18 cellular contexts compared by ENCODE assay signal in the genomic region with DNA sequence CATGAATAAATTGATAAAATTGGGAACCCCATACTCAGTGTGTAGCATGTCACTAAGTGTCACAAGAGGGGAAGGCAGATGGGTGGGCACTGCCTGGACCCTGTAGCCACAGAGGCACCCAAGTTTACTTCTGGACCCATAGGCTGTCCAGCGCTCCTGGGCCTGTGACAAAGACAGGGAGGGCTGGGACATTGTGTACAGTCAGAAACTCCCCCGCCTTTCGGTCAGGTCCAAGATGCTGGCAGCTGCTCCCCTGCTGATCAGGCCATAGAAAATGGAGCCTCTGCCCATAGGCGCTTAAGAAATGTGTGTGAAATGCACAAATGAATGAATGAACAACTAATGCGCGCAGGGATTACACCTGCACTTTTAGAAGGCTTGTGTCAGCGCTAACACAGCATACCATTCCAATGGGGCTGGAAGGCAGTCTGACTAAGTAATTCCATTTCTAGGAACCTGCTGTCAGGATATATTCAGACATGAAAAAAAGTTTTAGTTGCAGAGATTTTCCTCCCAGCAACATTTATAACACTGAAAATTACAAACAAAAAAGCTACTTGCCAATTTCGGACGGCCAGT. TPM values are rescaled to one million over a fixed set of nuclear protein-coding genes. Genes with fewer than 3 reads are reported as not detected.
"Had no signal": no experiment of that assay in that cellular context is flagged by ENCODE, and none has a peak within 500 bp of the region (broad histone marks: within the 10 kb centered on the region; RNA-seq: fewer than 3 reads in every experiment).

No MANE protein-coding gene starts in this region.

- ATAC-seq: gastroesophageal sphincter; naive thymus-derived CD4-positive, alpha-beta T cell had no signal

- H3K9me3 Mint-ChIP-seq: naive thymus-derived CD4-positive, alpha-beta T cell; nephron progenitor cell had no signal

- H3K4me2 ChIP-seq: hepatocyte had no signal

- H3K36me3 ChIP-seq: esophagus muscularis mucosa, gastroesophageal sphincter, prostate gland, right atrium auricular region, sigmoid colon, stomach had no signal

- H3K27me3 ChIP-seq: gastroesophageal sphincter, hepatocyte, right atrium auricular region, sigmoid colon, stomach had no signal

- DNase-seq: effector memory CD4-positive, alpha-beta T cell; head of caudate nucleus; naive thymus-derived CD4-positive, alpha-beta T cell; nephron progenitor cell; sigmoid colon; stimulated activated CD4-positive, alpha-beta T cell treated with anti-CD3 and anti-CD28 coated beads, Interleukin-2, amount 100 ng/mL, for 24 hours; stimulated activated CD4-positive, alpha-beta T cell treated with anti-CD3 and anti-CD28 coated beads, Interleukin-4, amount 100 ng/mL, for 4 hours; stimulated activated naive CD4-positive, alpha-beta T cell; stomach; substantia nigra had no signal

- H3K4me1 ChIP-seq: esophagus muscularis mucosa, gastroesophageal sphincter, prostate gland, sigmoid colon had no signal

- H3K27ac Mint-ChIP-seq: naive thymus-derived CD4-positive, alpha-beta T cell had no signal

- H3K9ac ChIP-seq: parathyroid adenoma had no signal

- H3K9me3 ChIP-seq: esophagus muscularis mucosa, gastroesophageal sphincter, prostate gland, right atrium auricular region, sigmoid colon, stomach had no signal

- H3K4me3 Mint-ChIP-seq: nephron progenitor cell had no signal

- H3K4me3 ChIP-seq: esophagus muscularis mucosa, gastroesophageal sphincter, hepatocyte, prostate gland, right atrium auricular region, sigmoid colon, skin epidermis, stomach had no signal

- H2AFZ ChIP-seq: hepatocyte, parathyroid adenoma had no signal

- H3K36me3 Mint-ChIP-seq: naive thymus-derived CD4-positive, alpha-beta T cell had no signal

- H3K27ac ChIP-seq: epithelial cell of prostate, esophagus muscularis mucosa, gastroesophageal sphincter, hepatocyte, parathyroid adenoma, prostate gland, right atrium auricular region, sigmoid colon, skin epidermis, stomach had no signal

RNA-seq across cellular contexts. Expression of a gene that starts 16.3 kb away (rescaled TPM):
- polyA plus RNA-seq: naive thymus-derived CD4-positive, alpha-beta T cell had no signal
